8 cellular contexts compared by ENCODE assay signal in the genomic region with DNA sequence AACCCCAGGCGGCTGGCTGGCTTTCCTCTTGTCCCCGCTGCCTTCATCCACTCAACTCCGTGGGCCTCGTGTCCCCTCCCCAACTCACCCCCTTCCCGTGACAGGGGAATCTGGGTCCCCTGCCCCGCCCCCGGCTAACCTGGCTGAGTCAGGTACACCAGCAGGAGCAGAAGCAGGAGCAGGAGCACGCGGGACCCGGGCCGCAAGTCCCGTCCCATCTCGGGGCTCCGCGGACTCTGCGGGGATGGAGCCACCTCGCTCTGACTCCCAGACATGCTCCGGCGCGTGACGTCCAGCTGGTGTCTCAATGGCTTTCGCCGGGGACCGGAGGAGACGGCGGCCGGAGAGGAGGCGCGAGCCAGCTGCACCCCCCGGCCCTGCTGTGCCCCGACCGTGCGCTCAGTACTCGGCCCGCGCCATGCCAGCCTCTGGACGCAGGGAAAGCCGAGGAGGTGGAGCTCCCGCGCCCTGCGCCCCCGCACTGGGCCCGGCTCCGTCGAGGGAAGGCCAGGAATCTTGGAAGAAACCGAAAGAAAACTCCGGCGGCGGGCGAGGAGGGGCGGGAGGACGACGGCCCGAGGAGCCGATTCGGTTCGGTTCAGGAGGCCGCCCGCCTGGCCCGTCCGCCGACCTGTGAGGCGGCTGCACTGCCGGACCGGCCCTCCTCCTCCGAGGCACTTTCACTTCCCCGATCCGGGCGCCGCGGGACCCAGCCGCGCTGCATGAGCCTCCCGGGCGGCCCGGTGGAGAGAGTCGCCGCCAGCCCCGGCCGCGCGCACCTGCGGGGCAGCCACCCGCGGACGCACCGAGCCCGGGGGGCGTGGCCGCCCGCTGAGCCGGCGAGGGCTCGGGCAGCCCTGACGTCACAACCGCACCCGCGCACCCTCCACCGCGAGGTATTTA. TPM values are rescaled to one million over a fixed set of nuclear protein-coding genes. Genes with fewer than 3 reads are reported as not detected.
DNase-seq lines count a peak whose midpoint lies in the region; ATAC-seq and TF ChIP-seq lines count a peak whose summit lies in the region.

Gene CXCL16 (minus strand): TSS at position 807 of the 903 bp plus-strand sequence. CDS start 589 bp downstream, at position 218.
Gene ZMYND15 (plus strand): TSS at position 712 of the 903 bp plus-strand sequence. CDS start 716 bp downstream, outside the sequence.

- peak within 1 kb of the TSS; percentile 62 to 95 (median 72) for H3K4me3 ChIP-seq in BLaER1 treated with 17β-estradiol and CSF1 and Interleukin-3, amounts not matched to agents 10 nM and 100 nM
- H3K4me3 ChIP-seq in skin epidermis: peak within 1 kb of the TSS; percentile 51 to 93 (median 73)

- H3K9me3 ChIP-seq in BLaER1 treated with 17β-estradiol and CSF1 and Interleukin-3, amounts not matched to agents 10 nM and 100 nM (replicated peaks in 1 of 11): no peaks in the 10 kb centered on the region

- H3K4me1 Mint-ChIP-seq in T-helper 1 cell treated with Interleukin-12 subunit alpha and Interleukin-12 subunit beta and Interleukin-4 antibody, amounts not matched to agents 30 μg/mL and 1 μg/mL, for 36 hours (ENCODE audit: low read depth): peaks cover 23% of the 10 kb centered on the region
- H3K4me1 Mint-ChIP-seq in MCF 10A (ENCODE audit: insufficient read depth, unreplicated experiment): peaks cover 30% of the 10 kb centered on the region

- no peak for TF ChIP-seq CTCF in MCF 10A (IDR thresholded peaks at IDR 0.05; ENCODE audit: unreplicated experiment)

- peak within 1 kb of the TSS; percentile 44 to 96 (median 77); a peak in 21 of 22 replicates for H3K9ac ChIP-seq in BLaER1 treated with 17β-estradiol and CSF1 and Interleukin-3, amounts not matched to agents 10 nM and 100 nM

- ATAC-seq in HG02610 (IDR thresholded peaks at IDR 0.05; ENCODE audit: unreplicated experiment): peak; percentile 49
- no peak for ATAC-seq in HG03460 (IDR thresholded peaks at IDR 0.05; ENCODE audit: unreplicated experiment)

- H3K36me3 Mint-ChIP-seq in T-helper 1 cell treated with Interleukin-12 subunit alpha and Interleukin-12 subunit beta and Interleukin-4 antibody, amounts not matched to agents 30 μg/mL and 1 μg/mL, for 36 hours (ENCODE audit: low read depth): peaks cover 7% of the 10 kb centered on the region
- H3K36me3 Mint-ChIP-seq in MCF 10A (ENCODE audit: insufficient read depth, unreplicated experiment): no peaks in the 10 kb centered on the region

- intact Hi-C loops in MCF 10A (cut with micrococcal nuclease): no loop called here

- CTCF ChIA-PET in MCF 10A (lab: Yijun Ruan, JAX): interaction anchor here (0.6 to 1.2 kb wide), 2 partner anchors 10 to 51 kb away, joined by 3 to 4 read pairs; no protein-coding TSS in a partner anchor

- H3K9me3 Mint-ChIP-seq in T-helper 1 cell treated with Interleukin-12 subunit alpha and Interleukin-12 subunit beta and Interleukin-4 antibody, amounts not matched to agents 30 μg/mL and 1 μg/mL, for 36 hours: no peaks in the 10 kb centered on the region
- no peaks in the 10 kb centered on the region for H3K9me3 Mint-ChIP-seq in MCF 10A (ENCODE audit: unreplicated experiment)

- H3K4me1 ChIP-seq in BLaER1 treated with 17β-estradiol and CSF1 and Interleukin-3, amounts not matched to agents 10 nM and 100 nM: peaks cover 33 to 75% (median 54%) of the 10 kb centered on the region in 10 experiments

- peaks cover 0 to 19% (median 0%) of the 10 kb centered on the region in 11 experiments; a peak in 8 of 22 replicates for H4K20me1 ChIP-seq in BLaER1 treated with 17β-estradiol and CSF1 and Interleukin-3, amounts not matched to agents 10 nM and 100 nM

- no TSS peak for BruUV-seq in MCF 10A (replicated peaks; lab: Mats Ljungman, UMichigan)

- peaks cover 41% of the 10 kb centered on the region for H3K27me3 Mint-ChIP-seq in T-helper 1 cell treated with Interleukin-12 subunit alpha and Interleukin-12 subunit beta and Interleukin-4 antibody, amounts not matched to agents 30 μg/mL and 1 μg/mL, for 36 hours (ENCODE audit: low read depth)
- H3K27me3 Mint-ChIP-seq in MCF 10A (ENCODE audit: insufficient read depth, unreplicated experiment): no peaks in the 10 kb centered on the region

- POLR2A ChIA-PET in MCF 10A (lab: Yijun Ruan, JAX): interaction anchor here (0.6 to 2.7 kb wide), 8 partner anchors 29 to 372 kb away, joined by 3 to 8 read pairs (median 5); partner anchors contain the start of genes ARRB2, CHRNE, PELP1 and ZNF232

- peaks cover 0 to 28% (median 0%) of the 10 kb centered on the region in 11 experiments; a peak in 5 of 22 replicates for H3K36me3 ChIP-seq in BLaER1 treated with 17β-estradiol and CSF1 and Interleukin-3, amounts not matched to agents 10 nM and 100 nM

- peaks cover 39 to 82% (median 72%) of the 10 kb centered on the region in 11 experiments for H3K27me3 ChIP-seq in BLaER1 treated with 17β-estradiol and CSF1 and Interleukin-3, amounts not matched to agents 10 nM and 100 nM

- H3K4me2 ChIP-seq in BLaER1 treated with 17β-estradiol and CSF1 and Interleukin-3, amounts not matched to agents 10 nM and 100 nM: peak within 1 kb of the TSS; percentile 85 to 100 (median 98)

- H3K27ac Mint-ChIP-seq in T-helper 1 cell treated with Interleukin-12 subunit alpha and Interleukin-12 subunit beta and Interleukin-4 antibody, amounts not matched to agents 30 μg/mL and 1 μg/mL, for 36 hours: peak within 1 kb of the TSS; percentile 53
- peak within 1 kb of the TSS; percentile 76 for H3K27ac Mint-ChIP-seq in MCF 10A (ENCODE audit: low read depth, unreplicated experiment)

- DNase-seq in MCF 10A (ENCODE audit: unreplicated experiment): peak; percentile 49
- DNase-seq in iPS-NIHi11 (ENCODE audit: low spot score): peak; percentile 80
- no peak for DNase-seq in DMS79 (lab: John Stamatoyannopoulos, UW)

- H3K4me3 Mint-ChIP-seq in T-helper 1 cell treated with Interleukin-12 subunit alpha and Interleukin-12 subunit beta and Interleukin-4 antibody, amounts not matched to agents 30 μg/mL and 1 μg/mL, for 36 hours: peak within 1 kb of the TSS; percentile 85
- peak within 1 kb of the TSS; percentile 73 for H3K4me3 Mint-ChIP-seq in MCF 10A (ENCODE audit: unreplicated experiment)

- H3K27ac ChIP-seq in BLaER1 treated with 17β-estradiol and CSF1 and Interleukin-3, amounts not matched to agents 10 nM and 100 nM: peak within 1 kb of the TSS in 7 of 11 experiments; percentile 18 to 89 (median 66); a peak in 13 of 22 replicates
- H3K27ac ChIP-seq in skin epidermis: peak within 1 kb of the TSS; percentile 20 to 89 (median 80)

RNA-seq across cellular contexts. Expression of gene CXCL16, which starts in this region (rescaled TPM):
- 16.7 and 20.6 TPM in 2 replicates for total RNA-seq in MCF 10A (2022)

RNA-seq across cellular contexts. Expression of gene ZMYND15, which starts in this region (rescaled TPM):
- 1.3 and 1.8 TPM in 2 replicates for total RNA-seq in MCF 10A (2022)
